15 cellular contexts compared by ENCODE assay signal in genomic region chr11:69375316-69376154, GRCh38.
A peak's percentile ranks its signal among the peaks of the same experiment; 100 is the strongest.
DNase-seq lines count a peak whose midpoint lies in the region; ATAC-seq and TF ChIP-seq lines count a peak whose summit lies in the region.
"Had no signal": no experiment of that assay in that cellular context is flagged by ENCODE, and none has a peak within 500 bp of the region (broad histone marks: within the 10 kb centered on the region; RNA-seq: fewer than 3 reads in every experiment).

No MANE protein-coding gene starts in this region.

- BruUV-seq in HCT116 (replicated peaks; lab: Mats Ljungman, UMichigan) = no TSS peak

- TF ChIP-seq RAD21 in HCT116 (IDR thresholded peaks at IDR 0.05; ENCODE audit: low read depth) = no peak

- no peaks in the 10 kb centered on the region for H3K27me3 ChIP-seq in BLaER1
- no peaks in the 10 kb centered on the region for H3K27me3 ChIP-seq in HCT116 (ENCODE audit: insufficient read depth, low read length)
- H3K27me3 ChIP-seq in osteoblast (ENCODE audit: insufficient read depth, low read length) = no peaks in the 10 kb centered on the region

- H3K4me3 ChIP-seq in BLaER1 (no peak overlapping the region), HCT116 (replicated peaks in 1 of 2; ENCODE audit: low read depth in 1 of 2, low read length in 2 of 2) (no peak overlapping the region), coronary artery (no peak overlapping the region), osteoblast (ENCODE audit: insufficient read depth, low read length) (no peak overlapping the region)
- H3K4me3 ChIP-seq: tibial artery had no signal

- H3K36me3 ChIP-seq in BLaER1 (no peaks in the 10 kb centered on the region), HCT116 (ENCODE audit: control insufficient read depth in 1 of 2, insufficient read depth in 2 of 2, low read length in 2 of 2) (peaks cover 0 to 18% of the 10 kb centered on the region in 2 experiments; a peak in 1 of 4 replicates), osteoblast (ENCODE audit: insufficient read depth, low read length) (no peaks in the 10 kb centered on the region)
- H3K36me3 ChIP-seq: tibial artery had no signal

- no peak overlapping the region for H2AFZ ChIP-seq in HCT116 (ENCODE audit: low read depth, low read length, poor library complexity, severe bottlenecking)
- H2AFZ ChIP-seq in osteoblast (ENCODE audit: low read length) = no peak overlapping the region

- DNase-seq in HCT116 (ENCODE audit: low read depth, low spot score) (no peak), coronary artery (ENCODE audit: low spot score) (peak; percentile 50), osteoblast (ENCODE audit: insufficient read length, low spot score, missing footprints) (peak; percentile 70), NCI-H82 (lab: John Stamatoyannopoulos, UW) (no peak), NCI-H2227 (lab: John Stamatoyannopoulos, UW; ENCODE audit: unreplicated experiment) (no peak), NCI-H2196 treated with DMSO at 0.1 percent for 48 hours (lab: John Stamatoyannopoulos, UW; ENCODE audit: unreplicated experiment) (no peak)
- DNase-seq: DMS153, KBM-7, NCI-H1092, NCI-H2107, NCI-H69 had no signal

- ATAC-seq in HCT116 = no peak
- no peak for ATAC-seq in HG03108 (IDR thresholded peaks at IDR 0.05; ENCODE audit: unreplicated experiment)
- ATAC-seq: esophagus mucosa had no signal

- no peaks in the 10 kb centered on the region for H3K9me2 ChIP-seq in HCT116 (ENCODE audit: insufficient read depth)

- TF ChIP-seq CTCF in HCT116 (IDR thresholded peaks at IDR 0.05 in 2 of 3, conservative IDR thresholded peaks at IDR 0.05 in 1 of 3; ENCODE audit: borderline replicate concordance in 1 of 3, insufficient read depth in 1 of 3, low read depth in 2 of 3, low read length in 2 of 3) (no peak), coronary artery (IDR thresholded peaks at IDR 0.05) (no peak), osteoblast (IDR thresholded peaks at IDR 0.05; ENCODE audit: extremely low read depth, low read depth, low read length) (no peak)

- H4K20me1 ChIP-seq in BLaER1 (no peaks in the 10 kb centered on the region), HCT116 (ENCODE audit: insufficient read depth) (no peaks in the 10 kb centered on the region), osteoblast (ENCODE audit: insufficient read depth, low read length) (no peaks in the 10 kb centered on the region)

- H3K4me2 ChIP-seq in BLaER1 = peak overlapping the region; percentile 75
- H3K4me2 ChIP-seq in HCT116 (ENCODE audit: low read length) = peak overlapping the region; percentile 39; the same call in 1 of the 2 replicates
- no peak overlapping the region for H3K4me2 ChIP-seq in osteoblast (ENCODE audit: insufficient read depth, low read length)

- H3K79me2 ChIP-seq in HCT116 (ENCODE audit: insufficient read depth, low read length) (no peaks in the 10 kb centered on the region), osteoblast (ENCODE audit: insufficient read depth, low read length) (no peaks in the 10 kb centered on the region)

- intact Hi-C loops in HCT116 (cut with micrococcal nuclease) = loop anchor here (5.0 kb wide), 1 partner anchor 273 kb away; no protein-coding TSS in a partner anchor

- no peak for TF ChIP-seq POLR2A in HCT116 (IDR thresholded peaks at IDR 0.05; ENCODE audit: borderline replicate concordance, extremely low read depth, insufficient read depth, insufficient read length)

- H3K4me1 ChIP-seq in BLaER1 (peaks cover 35% of the 10 kb centered on the region), HCT116 (ENCODE audit: control insufficient read depth in 1 of 2, insufficient read depth in 2 of 2, low read length in 2 of 2) (peaks cover 13 to 68% of the 10 kb centered on the region in 2 experiments), osteoblast (ENCODE audit: insufficient read depth, low read length) (no peaks in the 10 kb centered on the region)

- H3K27ac ChIP-seq in BLaER1 (peak overlapping the region; percentile 51), HCT116 (ENCODE audit: low read depth, low read length) (no peak overlapping the region), coronary artery (no peak overlapping the region), osteoblast (ENCODE audit: low read depth, low read length) (no peak overlapping the region)
- H3K27ac ChIP-seq: tibial artery had no signal

- RAD21 ChIA-PET in HCT116 (lab: Charles Lee; ENCODE audit: low non-redundant PET in 1 of 2, low total read pairs in 2 of 2, uncharacterized antibody in 2 of 2, unreplicated experiment in 2 of 2) = no interaction called here

- POLR2A ChIA-PET in HCT116 (lab: Charles Lee) = no interaction called here

- CTCF ChIA-PET in HCT116 (lab: Charles Lee) = no interaction called here

- H3K9me3 ChIP-seq in BLaER1 = no peaks in the 10 kb centered on the region
- no peaks in the 10 kb centered on the region for H3K9me3 ChIP-seq in HCT116 (ENCODE audit: control insufficient read depth in 1 of 2, insufficient read depth in 1 of 2, low read depth in 1 of 2, low read length in 2 of 2)
- no peaks in the 10 kb centered on the region for H3K9me3 ChIP-seq in osteoblast (ENCODE audit: low read depth, low read length)
- H3K9me3 ChIP-seq: tibial artery had no signal

- 0 out of 2 replicates have a peak overlapping the region, but pooled peaks have one; percentile 16 for H3K9ac ChIP-seq in BLaER1
- H3K9ac ChIP-seq in HCT116 (ENCODE audit: low read length) = no peak overlapping the region

TF ChIP-seq in HCT116, 20 proteins besides CTCF, POLR2A, EP300 and RAD21:
- TF ChIP-seq FOSL1 (IDR thresholded peaks at IDR 0.05; ENCODE audit: low read depth) = no peak
- no peak for TF ChIP-seq POLR2AphosphoS5 (IDR thresholded peaks at IDR 0.05; ENCODE audit: low read depth, low read length)
- TF ChIP-seq ATF3 (IDR thresholded peaks at IDR 0.05) = no peak
- TF ChIP-seq, protein P1, sequence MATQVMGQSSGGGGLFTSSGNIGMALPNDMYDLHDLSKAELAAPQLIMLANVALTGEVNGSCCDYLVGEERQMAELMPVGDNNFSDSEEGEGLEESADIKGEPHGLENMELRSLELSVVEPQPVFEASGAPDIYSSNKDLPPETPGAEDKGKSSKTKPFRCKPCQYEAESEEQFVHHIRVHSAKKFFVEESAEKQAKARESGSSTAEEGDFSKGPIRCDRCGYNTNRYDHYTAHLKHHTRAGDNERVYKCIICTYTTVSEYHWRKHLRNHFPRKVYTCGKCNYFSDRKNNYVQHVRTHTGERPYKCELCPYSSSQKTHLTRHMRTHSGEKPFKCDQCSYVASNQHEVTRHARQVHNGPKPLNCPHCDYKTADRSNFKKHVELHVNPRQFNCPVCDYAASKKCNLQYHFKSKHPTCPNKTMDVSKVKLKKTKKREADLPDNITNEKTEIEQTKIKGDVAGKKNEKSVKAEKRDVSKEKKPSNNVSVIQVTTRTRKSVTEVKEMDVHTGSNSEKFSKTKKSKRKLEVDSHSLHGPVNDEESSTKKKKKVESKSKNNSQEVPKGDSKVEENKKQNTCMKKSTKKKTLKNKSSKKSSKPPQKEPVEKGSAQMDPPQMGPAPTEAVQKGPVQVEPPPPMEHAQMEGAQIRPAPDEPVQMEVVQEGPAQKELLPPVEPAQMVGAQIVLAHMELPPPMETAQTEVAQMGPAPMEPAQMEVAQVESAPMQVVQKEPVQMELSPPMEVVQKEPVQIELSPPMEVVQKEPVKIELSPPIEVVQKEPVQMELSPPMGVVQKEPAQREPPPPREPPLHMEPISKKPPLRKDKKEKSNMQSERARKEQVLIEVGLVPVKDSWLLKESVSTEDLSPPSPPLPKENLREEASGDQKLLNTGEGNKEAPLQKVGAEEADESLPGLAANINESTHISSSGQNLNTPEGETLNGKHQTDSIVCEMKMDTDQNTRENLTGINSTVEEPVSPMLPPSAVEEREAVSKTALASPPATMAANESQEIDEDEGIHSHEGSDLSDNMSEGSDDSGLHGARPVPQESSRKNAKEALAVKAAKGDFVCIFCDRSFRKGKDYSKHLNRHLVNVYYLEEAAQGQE (IDR thresholded peaks at IDR 0.05; ENCODE audit: low read depth) = no peak
- TF ChIP-seq ELF1 (IDR thresholded peaks at IDR 0.05; ENCODE audit: borderline replicate concordance, low read depth) = no peak
- no peak for TF ChIP-seq MAX (IDR thresholded peaks at IDR 0.05)
- TF ChIP-seq SRF (IDR thresholded peaks at IDR 0.05; ENCODE audit: low read depth) = no peak
- no peak for TF ChIP-seq CBX3 (IDR thresholded peaks at IDR 0.05; ENCODE audit: low read depth)

Comparison
In these comparisons a context has a peak if more than half of its experiments do, and no peak if none do; other contexts are left out.
1. DNase-seq: peak in coronary artery (single experiment) and osteoblast (single experiment); none in HCT116 (single experiment), NCI-H82 (single experiment), NCI-H2227 (single experiment) and NCI-H2196 treated with DMSO at 0.1 percent for 48 hours (single experiment).